In the genomic region with DNA sequence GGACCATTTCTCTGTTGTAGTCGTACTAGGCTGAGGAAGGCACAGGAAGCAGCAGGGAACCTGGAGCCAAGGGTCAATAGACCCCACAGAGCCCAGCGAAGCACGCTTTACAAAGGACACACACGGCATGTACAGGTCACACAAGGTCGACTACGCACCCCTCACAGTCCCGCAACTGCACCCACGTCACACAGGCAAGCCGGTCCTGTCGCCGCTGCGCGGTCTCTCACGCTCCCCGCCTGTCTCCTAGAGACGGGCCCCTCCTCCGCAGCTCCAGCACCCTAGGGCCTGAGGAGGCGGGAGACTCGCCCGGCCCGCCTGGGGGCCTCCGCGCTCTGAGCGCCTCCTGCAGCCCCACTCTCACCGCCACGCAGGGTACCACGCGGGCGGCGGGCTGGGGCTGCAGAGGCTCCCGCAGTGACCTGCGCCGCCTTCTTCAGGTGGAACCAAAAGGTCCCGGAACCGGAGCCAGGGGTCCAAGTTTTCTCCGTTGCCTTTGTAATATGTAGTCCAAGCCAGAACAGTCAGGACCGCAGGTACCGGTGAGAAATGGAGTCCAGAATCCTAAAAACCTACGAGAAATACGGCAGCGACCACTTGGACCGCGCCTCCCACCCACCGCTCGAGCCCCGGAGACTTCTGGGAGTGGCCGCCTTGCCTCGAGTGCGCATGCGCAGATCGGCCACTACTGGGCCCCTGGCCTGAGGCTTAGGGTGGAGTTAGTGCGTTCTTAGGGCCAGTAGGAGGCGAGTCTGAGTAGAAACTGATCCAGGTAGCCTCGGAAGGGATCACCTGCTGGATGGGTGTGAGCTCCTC, we compare ENCODE assay signal across 1 cellular context.
TF ChIP-seq lines count a peak whose summit lies in the region.

A gene (minus strand): TSS at position 651 of the 816 bp plus-strand sequence. CDS start 8,143 bp downstream, outside the sequence.

TF ChIP-seq in HepG2, 621 proteins besides CTCF, POLR2A, EP300 and RAD21 (continued from another document and continues in another):
- TF ChIP-seq, protein P1, sequence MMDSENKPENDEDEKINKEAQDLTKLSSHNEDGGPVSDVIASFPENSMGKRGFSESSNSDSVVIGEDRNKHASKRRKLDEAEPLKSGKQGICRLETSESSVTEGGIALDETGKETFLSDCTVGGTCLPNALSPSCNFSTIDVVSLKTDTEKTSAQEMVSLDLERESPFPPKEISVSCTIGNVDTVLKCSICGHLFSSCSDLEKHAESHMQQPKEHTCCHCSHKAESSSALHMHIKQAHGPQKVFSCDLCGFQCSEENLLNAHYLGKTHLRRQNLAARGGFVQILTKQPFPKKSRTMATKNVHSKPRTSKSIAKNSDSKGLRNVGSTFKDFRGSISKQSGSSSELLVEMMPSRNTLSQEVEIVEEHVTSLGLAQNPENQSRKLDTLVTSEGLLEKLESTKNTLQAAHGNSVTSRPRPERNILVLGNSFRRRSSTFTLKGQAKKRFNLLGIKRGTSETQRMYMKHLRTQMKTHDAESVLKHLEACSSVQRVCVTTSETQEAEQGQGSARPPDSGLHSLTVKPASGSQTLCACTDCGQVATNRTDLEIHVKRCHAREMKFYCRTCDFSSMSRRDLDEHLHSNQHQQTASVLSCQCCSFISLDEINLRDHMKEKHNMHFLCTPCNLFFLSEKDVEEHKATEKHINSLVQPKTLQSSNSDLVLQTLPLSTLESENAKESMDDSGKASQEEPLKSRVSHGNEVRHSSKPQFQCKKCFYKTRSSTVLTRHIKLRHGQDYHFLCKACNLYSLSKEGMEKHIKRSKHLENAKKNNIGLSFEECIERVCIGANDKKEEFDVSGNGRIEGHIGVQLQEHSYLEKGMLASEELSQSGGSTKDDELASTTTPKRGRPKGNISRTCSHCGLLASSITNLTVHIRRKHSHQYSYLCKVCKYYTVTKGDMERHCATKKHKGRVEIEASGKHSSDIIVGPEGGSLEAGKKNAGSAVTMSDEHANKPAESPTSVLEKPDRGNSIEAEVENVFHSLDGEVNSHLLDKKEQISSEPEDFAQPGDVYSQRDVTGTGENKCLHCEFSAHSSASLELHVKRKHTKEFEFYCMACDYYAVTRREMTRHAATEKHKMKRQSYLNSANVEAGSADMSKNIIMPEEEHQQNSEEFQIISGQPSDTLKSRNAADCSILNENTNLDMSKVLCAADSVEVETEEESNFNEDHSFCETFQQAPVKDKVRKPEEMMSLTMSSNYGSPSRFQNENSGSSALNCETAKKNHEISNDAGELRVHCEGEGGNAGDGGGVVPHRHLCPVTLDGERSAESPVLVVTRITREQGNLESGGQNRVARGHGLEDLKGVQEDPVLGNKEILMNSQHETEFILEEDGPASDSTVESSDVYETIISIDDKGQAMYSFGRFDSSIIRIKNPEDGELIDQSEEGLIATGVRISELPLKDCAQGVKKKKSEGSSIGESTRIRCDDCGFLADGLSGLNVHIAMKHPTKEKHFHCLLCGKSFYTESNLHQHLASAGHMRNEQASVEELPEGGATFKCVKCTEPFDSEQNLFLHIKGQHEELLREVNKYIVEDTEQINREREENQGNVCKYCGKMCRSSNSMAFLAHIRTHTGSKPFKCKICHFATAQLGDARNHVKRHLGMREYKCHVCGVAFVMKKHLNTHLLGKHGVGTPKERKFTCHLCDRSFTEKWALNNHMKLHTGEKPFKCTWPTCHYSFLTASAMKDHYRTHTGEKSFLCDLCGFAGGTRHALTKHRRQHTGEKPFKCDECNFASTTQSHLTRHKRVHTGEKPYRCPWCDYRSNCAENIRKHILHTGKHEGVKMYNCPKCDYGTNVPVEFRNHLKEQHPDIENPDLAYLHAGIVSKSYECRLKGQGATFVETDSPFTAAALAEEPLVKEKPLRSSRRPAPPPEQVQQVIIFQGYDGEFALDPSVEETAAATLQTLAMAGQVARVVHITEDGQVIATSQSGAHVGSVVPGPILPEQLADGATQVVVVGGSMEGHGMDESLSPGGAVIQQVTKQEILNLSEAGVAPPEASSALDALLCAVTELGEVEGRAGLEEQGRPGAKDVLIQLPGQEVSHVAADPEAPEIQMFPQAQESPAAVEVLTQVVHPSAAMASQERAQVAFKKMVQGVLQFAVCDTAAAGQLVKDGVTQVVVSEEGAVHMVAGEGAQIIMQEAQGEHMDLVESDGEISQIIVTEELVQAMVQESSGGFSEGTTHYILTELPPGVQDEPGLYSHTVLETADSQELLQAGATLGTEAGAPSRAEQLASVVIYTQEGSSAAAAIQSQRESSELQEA (CRISPR knock-in tag; IDR thresholded peaks at IDR 0.05; ENCODE audit: not compliant biosample characterization) = no peak
- TF ChIP-seq FOXO1 (CRISPR knock-in tag; IDR thresholded peaks at IDR 0.05) = peak; percentile 9; the same call in 1 of the 2 replicates
- no peak for TF ChIP-seq KLF12 (CRISPR knock-in tag; IDR thresholded peaks at IDR 0.05; ENCODE audit: borderline replicate concordance)
- TF ChIP-seq ZC3H4 (CRISPR knock-in tag; IDR thresholded peaks at IDR 0.05; ENCODE audit: borderline replicate concordance) = no peak
- no peak for TF ChIP-seq CEBPB (IDR thresholded peaks at IDR 0.05; ENCODE audit: borderline replicate concordance, low read depth, low read length)
- TF ChIP-seq HDAC2 (CRISPR knock-in tag; IDR thresholded peaks at IDR 0.05) = no peak; the same call in 1 of the 2 replicates
- TF ChIP-seq IRX3 (CRISPR knock-in tag; IDR thresholded peaks at IDR 0.05; ENCODE audit: borderline replicate concordance, low read depth) = no peak
- TF ChIP-seq SP140L (CRISPR knock-in tag; IDR thresholded peaks at IDR 0.05; ENCODE audit: borderline replicate concordance) = no peak
- no peak for TF ChIP-seq ZSCAN29 (CRISPR knock-in tag; conservative IDR thresholded peaks at IDR 0.05)
- no peak for TF ChIP-seq HMG20B (CRISPR knock-in tag; conservative IDR thresholded peaks at IDR 0.05)
- TF ChIP-seq FOXA1 (IDR thresholded peaks at IDR 0.05) = no peak
- TF ChIP-seq FOXA1 (CRISPR knock-in tag; IDR thresholded peaks at IDR 0.05) = no peak
- no peak for TF ChIP-seq GTF3A (CRISPR knock-in tag; conservative IDR thresholded peaks at IDR 0.05)
- TF ChIP-seq, protein P2, sequence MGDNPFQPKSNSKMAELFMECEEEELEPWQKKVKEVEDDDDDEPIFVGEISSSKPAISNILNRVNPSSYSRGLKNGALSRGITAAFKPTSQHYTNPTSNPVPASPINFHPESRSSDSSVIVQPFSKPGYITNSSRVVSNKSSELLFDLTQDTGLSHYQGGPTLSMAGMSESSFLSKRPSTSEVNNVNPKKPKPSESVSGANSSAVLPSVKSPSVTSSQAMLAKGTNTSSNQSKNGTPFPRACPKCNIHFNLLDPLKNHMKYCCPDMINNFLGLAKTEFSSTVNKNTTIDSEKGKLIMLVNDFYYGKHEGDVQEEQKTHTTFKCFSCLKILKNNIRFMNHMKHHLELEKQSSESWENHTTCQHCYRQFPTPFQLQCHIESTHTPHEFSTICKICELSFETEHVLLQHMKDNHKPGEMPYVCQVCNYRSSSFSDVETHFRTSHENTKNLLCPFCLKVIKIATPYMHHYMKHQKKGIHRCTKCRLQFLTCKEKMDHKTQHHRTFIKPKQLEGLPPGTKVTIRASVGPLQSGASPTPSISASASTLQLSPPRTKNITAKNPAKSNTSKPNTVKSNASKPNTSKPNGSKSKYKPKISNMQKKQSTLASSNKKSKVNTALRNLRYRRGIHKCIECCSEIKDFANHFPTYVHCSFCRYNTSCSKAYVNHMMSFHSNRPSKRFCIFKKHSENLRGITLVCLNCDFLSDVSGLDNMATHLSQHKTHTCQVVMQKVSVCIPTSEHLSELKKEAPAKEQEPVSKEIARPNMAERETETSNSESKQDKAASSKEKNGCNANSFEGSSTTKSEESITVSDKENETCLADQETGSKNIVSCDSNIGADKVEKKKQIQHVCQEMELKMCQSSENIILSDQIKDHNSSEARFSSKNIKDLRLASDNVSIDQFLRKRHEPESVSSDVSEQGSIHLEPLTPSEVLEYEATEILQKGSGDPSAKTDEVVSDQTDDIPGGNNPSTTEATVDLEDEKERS (CRISPR knock-in tag; IDR thresholded peaks at IDR 0.05) = no peak
- peak; percentile 60 for TF ChIP-seq YY1 (IDR thresholded peaks at IDR 0.05; ENCODE audit: insufficient read depth, insufficient replicate concordance, low read depth, low read length)
- TF ChIP-seq, protein P3, sequence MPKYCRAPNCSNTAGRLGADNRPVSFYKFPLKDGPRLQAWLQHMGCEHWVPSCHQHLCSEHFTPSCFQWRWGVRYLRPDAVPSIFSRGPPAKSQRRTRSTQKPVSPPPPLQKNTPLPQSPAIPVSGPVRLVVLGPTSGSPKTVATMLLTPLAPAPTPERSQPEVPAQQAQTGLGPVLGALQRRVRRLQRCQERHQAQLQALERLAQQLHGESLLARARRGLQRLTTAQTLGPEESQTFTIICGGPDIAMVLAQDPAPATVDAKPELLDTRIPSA (CRISPR knock-in tag; IDR thresholded peaks at IDR 0.05; ENCODE audit: borderline replicate concordance) = no peak
- TF ChIP-seq, protein P4, sequence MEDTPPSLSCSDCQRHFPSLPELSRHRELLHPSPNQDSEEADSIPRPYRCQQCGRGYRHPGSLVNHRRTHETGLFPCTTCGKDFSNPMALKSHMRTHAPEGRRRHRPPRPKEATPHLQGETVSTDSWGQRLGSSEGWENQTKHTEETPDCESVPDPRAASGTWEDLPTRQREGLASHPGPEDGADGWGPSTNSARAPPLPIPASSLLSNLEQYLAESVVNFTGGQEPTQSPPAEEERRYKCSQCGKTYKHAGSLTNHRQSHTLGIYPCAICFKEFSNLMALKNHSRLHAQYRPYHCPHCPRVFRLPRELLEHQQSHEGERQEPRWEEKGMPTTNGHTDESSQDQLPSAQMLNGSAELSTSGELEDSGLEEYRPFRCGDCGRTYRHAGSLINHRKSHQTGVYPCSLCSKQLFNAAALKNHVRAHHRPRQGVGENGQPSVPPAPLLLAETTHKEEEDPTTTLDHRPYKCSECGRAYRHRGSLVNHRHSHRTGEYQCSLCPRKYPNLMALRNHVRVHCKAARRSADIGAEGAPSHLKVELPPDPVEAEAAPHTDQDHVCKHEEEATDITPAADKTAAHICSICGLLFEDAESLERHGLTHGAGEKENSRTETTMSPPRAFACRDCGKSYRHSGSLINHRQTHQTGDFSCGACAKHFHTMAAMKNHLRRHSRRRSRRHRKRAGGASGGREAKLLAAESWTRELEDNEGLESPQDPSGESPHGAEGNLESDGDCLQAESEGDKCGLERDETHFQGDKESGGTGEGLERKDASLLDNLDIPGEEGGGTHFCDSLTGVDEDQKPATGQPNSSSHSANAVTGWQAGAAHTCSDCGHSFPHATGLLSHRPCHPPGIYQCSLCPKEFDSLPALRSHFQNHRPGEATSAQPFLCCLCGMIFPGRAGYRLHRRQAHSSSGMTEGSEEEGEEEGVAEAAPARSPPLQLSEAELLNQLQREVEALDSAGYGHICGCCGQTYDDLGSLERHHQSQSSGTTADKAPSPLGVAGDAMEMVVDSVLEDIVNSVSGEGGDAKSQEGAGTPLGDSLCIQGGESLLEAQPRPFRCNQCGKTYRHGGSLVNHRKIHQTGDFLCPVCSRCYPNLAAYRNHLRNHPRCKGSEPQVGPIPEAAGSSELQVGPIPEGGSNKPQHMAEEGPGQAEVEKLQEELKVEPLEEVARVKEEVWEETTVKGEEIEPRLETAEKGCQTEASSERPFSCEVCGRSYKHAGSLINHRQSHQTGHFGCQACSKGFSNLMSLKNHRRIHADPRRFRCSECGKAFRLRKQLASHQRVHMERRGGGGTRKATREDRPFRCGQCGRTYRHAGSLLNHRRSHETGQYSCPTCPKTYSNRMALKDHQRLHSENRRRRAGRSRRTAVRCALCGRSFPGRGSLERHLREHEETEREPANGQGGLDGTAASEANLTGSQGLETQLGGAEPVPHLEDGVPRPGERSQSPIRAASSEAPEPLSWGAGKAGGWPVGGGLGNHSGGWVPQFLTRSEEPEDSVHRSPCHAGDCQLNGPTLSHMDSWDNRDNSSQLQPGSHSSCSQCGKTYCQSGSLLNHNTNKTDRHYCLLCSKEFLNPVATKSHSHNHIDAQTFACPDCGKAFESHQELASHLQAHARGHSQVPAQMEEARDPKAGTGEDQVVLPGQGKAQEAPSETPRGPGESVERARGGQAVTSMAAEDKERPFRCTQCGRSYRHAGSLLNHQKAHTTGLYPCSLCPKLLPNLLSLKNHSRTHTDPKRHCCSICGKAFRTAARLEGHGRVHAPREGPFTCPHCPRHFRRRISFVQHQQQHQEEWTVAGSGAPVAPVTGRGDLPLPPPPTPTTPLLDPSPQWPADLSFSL (CRISPR knock-in tag; IDR thresholded peaks at IDR 0.05) = peak; percentile 39; the same call in 1 of the 2 replicates
- TF ChIP-seq NBN (conservative IDR thresholded peaks at IDR 0.05) = no peak
- no peak for TF ChIP-seq JDP2 (CRISPR knock-in tag; IDR thresholded peaks at IDR 0.05; ENCODE audit: borderline replicate concordance)
- no peak for TF ChIP-seq ZNF552 (CRISPR knock-in tag; IDR thresholded peaks at IDR 0.05; ENCODE audit: borderline replicate concordance)
- TF ChIP-seq, protein P5, sequence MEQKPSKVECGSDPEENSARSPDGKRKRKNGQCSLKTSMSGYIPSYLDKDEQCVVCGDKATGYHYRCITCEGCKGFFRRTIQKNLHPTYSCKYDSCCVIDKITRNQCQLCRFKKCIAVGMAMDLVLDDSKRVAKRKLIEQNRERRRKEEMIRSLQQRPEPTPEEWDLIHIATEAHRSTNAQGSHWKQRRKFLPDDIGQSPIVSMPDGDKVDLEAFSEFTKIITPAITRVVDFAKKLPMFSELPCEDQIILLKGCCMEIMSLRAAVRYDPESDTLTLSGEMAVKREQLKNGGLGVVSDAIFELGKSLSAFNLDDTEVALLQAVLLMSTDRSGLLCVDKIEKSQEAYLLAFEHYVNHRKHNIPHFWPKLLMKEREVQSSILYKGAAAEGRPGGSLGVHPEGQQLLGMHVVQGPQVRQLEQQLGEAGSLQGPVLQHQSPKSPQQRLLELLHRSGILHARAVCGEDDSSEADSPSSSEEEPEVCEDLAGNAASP (CRISPR knock-in tag; IDR thresholded peaks at IDR 0.05; ENCODE audit: borderline replicate concordance) = peak; percentile 44; the same call in 1 of the 2 replicates
- no peak for TF ChIP-seq ZNF839 (CRISPR knock-in tag; IDR thresholded peaks at IDR 0.05; ENCODE audit: borderline replicate concordance)
- TF ChIP-seq ZNF225 (CRISPR knock-in tag; IDR thresholded peaks at IDR 0.05) = no peak
- peak; percentile 69; the same call in 1 of the 2 replicates for TF ChIP-seq FOXC1 (CRISPR knock-in tag; IDR thresholded peaks at IDR 0.05; ENCODE audit: borderline replicate concordance)
- TF ChIP-seq ZNF253 (CRISPR knock-in tag; IDR thresholded peaks at IDR 0.05; ENCODE audit: borderline replicate concordance) = no peak
- TF ChIP-seq SRSF4 (IDR thresholded peaks at IDR 0.05; ENCODE audit: low read depth, low read length, poor library complexity, severe bottlenecking) = no peak
- TF ChIP-seq ZBTB21 (CRISPR knock-in tag; IDR thresholded peaks at IDR 0.05) = no peak
- TF ChIP-seq, protein P6, sequence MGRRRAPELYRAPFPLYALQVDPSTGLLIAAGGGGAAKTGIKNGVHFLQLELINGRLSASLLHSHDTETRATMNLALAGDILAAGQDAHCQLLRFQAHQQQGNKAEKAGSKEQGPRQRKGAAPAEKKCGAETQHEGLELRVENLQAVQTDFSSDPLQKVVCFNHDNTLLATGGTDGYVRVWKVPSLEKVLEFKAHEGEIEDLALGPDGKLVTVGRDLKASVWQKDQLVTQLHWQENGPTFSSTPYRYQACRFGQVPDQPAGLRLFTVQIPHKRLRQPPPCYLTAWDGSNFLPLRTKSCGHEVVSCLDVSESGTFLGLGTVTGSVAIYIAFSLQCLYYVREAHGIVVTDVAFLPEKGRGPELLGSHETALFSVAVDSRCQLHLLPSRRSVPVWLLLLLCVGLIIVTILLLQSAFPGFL (CRISPR knock-in tag; IDR thresholded peaks at IDR 0.05) = no peak
- no peak for TF ChIP-seq ARHGAP35 (CRISPR knock-in tag; IDR thresholded peaks at IDR 0.05; ENCODE audit: borderline replicate concordance)
- TF ChIP-seq, protein P7, sequence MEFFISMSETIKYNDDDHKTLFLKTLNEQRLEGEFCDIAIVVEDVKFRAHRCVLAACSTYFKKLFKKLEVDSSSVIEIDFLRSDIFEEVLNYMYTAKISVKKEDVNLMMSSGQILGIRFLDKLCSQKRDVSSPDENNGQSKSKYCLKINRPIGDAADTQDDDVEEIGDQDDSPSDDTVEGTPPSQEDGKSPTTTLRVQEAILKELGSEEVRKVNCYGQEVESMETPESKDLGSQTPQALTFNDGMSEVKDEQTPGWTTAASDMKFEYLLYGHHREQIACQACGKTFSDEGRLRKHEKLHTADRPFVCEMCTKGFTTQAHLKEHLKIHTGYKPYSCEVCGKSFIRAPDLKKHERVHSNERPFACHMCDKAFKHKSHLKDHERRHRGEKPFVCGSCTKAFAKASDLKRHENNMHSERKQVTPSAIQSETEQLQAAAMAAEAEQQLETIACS (CRISPR knock-in tag; IDR thresholded peaks at IDR 0.05) = no peak
